In genomic region chr15:67178569-67179210, GRCh38 we compare ENCODE assay signal across 10 cellular contexts.
A peak's percentile ranks its signal among the peaks of the same experiment; 100 is the strongest.
DNase-seq lines count a peak whose midpoint lies in the region; ATAC-seq and TF ChIP-seq lines count a peak whose summit lies in the region.
"Had no signal": no experiment of that assay in that cellular context is flagged by ENCODE, and none has a peak within 500 bp of the region (broad histone marks: within the 10 kb centered on the region; RNA-seq: fewer than 3 reads in every experiment).

No MANE protein-coding gene starts in this region.

- peak; percentile 71 to 83 for ATAC-seq in lower lobe of right lung
- no peak for ATAC-seq in HG03097 (IDR thresholded peaks at IDR 0.05; ENCODE audit: low FRiP score, unreplicated experiment)
- no peak for ATAC-seq in GM18907 (IDR thresholded peaks at IDR 0.05; ENCODE audit: unreplicated experiment)

- H3K27ac Mint-ChIP-seq in chondrocyte (ENCODE audit: unreplicated experiment): peak overlapping the region; percentile 78
- H3K27ac Mint-ChIP-seq in CD8-positive, alpha-beta memory T cell: peak overlapping the region in 4 of 8 donors; percentile 19 to 78 (median 34)

- no peaks in the 10 kb centered on the region for H3K9me3 ChIP-seq in lower lobe of right lung
- no peaks in the 10 kb centered on the region for H3K9me3 ChIP-seq in CD8-positive, alpha-beta memory T cell (ENCODE audit: low read length)

- peaks cover 16% of the 10 kb centered on the region for H3K36me3 ChIP-seq in lower lobe of right lung
- peaks cover 17% of the 10 kb centered on the region for H3K36me3 ChIP-seq in CD8-positive, alpha-beta memory T cell (ENCODE audit: insufficient read depth, low read length)

- intact Hi-C loops in lower lobe of right lung (cut with DNase I): no loop called here

- POLR2A ChIA-PET in CD8-positive, alpha-beta memory T cell (lab: Charles Lee): no interaction called here

- peaks cover 18% of the 10 kb centered on the region for H3K36me3 Mint-ChIP-seq in chondrocyte (ENCODE audit: low read depth)
- H3K36me3 Mint-ChIP-seq in CD8-positive, alpha-beta memory T cell: peaks cover 0 to 93% (median 14%) of the 10 kb centered on the region in 3 donors

- no peak overlapping the region for H3K4me3 Mint-ChIP-seq in chondrocyte (ENCODE audit: unreplicated experiment)
- no peak overlapping the region for H3K4me3 Mint-ChIP-seq in CD8-positive, alpha-beta memory T cell
- H3K4me3 Mint-ChIP-seq: memory B cell had no signal

- H3K4me1 Mint-ChIP-seq in chondrocyte (ENCODE audit: low read depth): peaks cover 40% of the 10 kb centered on the region
- H3K4me1 Mint-ChIP-seq in CD8-positive, alpha-beta memory T cell: peaks cover 24 to 33% (median 31%) of the 10 kb centered on the region in 3 donors

- no peaks in the 10 kb centered on the region for H3K27me3 Mint-ChIP-seq in chondrocyte (ENCODE audit: low read depth)
- peaks cover 0 to 1% of the 10 kb centered on the region in 2 donors for H3K27me3 Mint-ChIP-seq in CD8-positive, alpha-beta memory T cell
- H3K27me3 Mint-ChIP-seq: memory B cell had no signal

- H3K27me3 ChIP-seq in lower lobe of right lung (ENCODE audit: low read depth): no peaks in the 10 kb centered on the region
- H3K27me3 ChIP-seq in CD8-positive, alpha-beta memory T cell (ENCODE audit: insufficient read depth, low read length, poor library complexity, severe bottlenecking): no peaks in the 10 kb centered on the region

- H3K4me1 ChIP-seq in lower lobe of right lung: peaks cover 40% of the 10 kb centered on the region
- peaks cover 6% of the 10 kb centered on the region for H3K4me1 ChIP-seq in CD8-positive, alpha-beta memory T cell (ENCODE audit: insufficient read depth, low read length)

- peak; percentile 54 for DNase-seq in 8988T
- DNase-seq in HUDEP-2 (lab: John Stamatoyannopoulos, UW; ENCODE audit: unreplicated experiment in 76 of 76): peak in 56 of 76 experiments; percentile 5 to 69 (median 32)
- peak; percentile 38 for DNase-seq in chondrocyte (ENCODE audit: low spot score)
- DNase-seq in lower lobe of right lung: peak; percentile 68
- no peak for DNase-seq in CD8-positive, alpha-beta memory T cell
- no peak for DNase-seq in D341Med (ENCODE audit: low spot score)

- CTCF ChIA-PET in CD8-positive, alpha-beta memory T cell (lab: Charles Lee): interaction anchor here (1.1 kb wide), 1 partner anchor 77 kb away, joined by 3 read pairs; no protein-coding TSS in a partner anchor

- no peaks in the 10 kb centered on the region for H3K9me3 Mint-ChIP-seq in chondrocyte (ENCODE audit: low read depth)
- H3K9me3 Mint-ChIP-seq in CD8-positive, alpha-beta memory T cell: no peaks in the 10 kb centered on the region
- H3K9me3 Mint-ChIP-seq: memory B cell had no signal

- TF ChIP-seq CTCF in chondrocyte (IDR thresholded peaks at IDR 0.05): no peak
- TF ChIP-seq CTCF in lower lobe of right lung (IDR thresholded peaks at IDR 0.05): no peak

- H3K27ac ChIP-seq in lower lobe of right lung: peak overlapping the region; percentile 81
- no peak overlapping the region for H3K27ac ChIP-seq in CD8-positive, alpha-beta memory T cell (ENCODE audit: low read depth, low read length)
- H3K27ac ChIP-seq: C4-2B had no signal

- no peak overlapping the region for H3K4me3 ChIP-seq in lower lobe of right lung
- no peak overlapping the region for H3K4me3 ChIP-seq in CD8-positive, alpha-beta memory T cell (ENCODE audit: low read length)

Comparison
In these comparisons a context has a peak if more than half of its experiments do, and no peak if none do; other contexts are left out.
1. DNase-seq: peak in 8988T (single experiment), HUDEP-2 (56 of 76), chondrocyte (single experiment) and lower lobe of right lung (single experiment); none in CD8-positive, alpha-beta memory T cell (0 of 5) and D341Med (single experiment).
2. ATAC-seq: peak in lower lobe of right lung (2 of 2); none in HG03097 (single experiment) and GM18907 (single experiment).